Comparison of ENCODE assay signal across 8 cellular contexts in genomic region chr16:89217388-89218191, GRCh38. TPM values are rescaled to one million over a fixed set of nuclear protein-coding genes. Genes with fewer than 3 reads are reported as not detected.
A peak's percentile ranks its signal among the peaks of the same experiment; 100 is the strongest.
DNase-seq lines count a peak whose midpoint lies in the region; ATAC-seq, FAIRE-seq and TF ChIP-seq lines count a peak whose summit lies in the region.

Gene ZNF778 (plus strand): TSS chr16:89217703. CDS start chr16:89221128, 3,425 bp downstream.

- H3K79me2 ChIP-seq in fibroblast of lung (ENCODE audit: control insufficient read depth, insufficient read depth, low read length), result peaks cover 13% of the 10 kb centered on the region

- H3K36me3 ChIP-seq in Caco-2 (ENCODE audit: control insufficient read depth, insufficient read depth, low read length) (peaks cover 1% of the 10 kb centered on the region; the same call in 1 of the 2 replicates), fibroblast of lung (ENCODE audit: control insufficient read depth, insufficient read depth, low read length) (peaks cover 4% of the 10 kb centered on the region)

- no peaks in the 10 kb centered on the region for H3K9me3 ChIP-seq in Caco-2
- no peaks in the 10 kb centered on the region for H3K9me3 ChIP-seq in fibroblast of lung (ENCODE audit: control insufficient read depth, insufficient read depth, low read depth, low read length)

- POLR2A ChIA-PET in Caco-2 (lab: Charles Lee), result interaction anchor here (0.6 to 1.0 kb wide), 4 partner anchors 16 to 454 kb away, joined by 3 to 5 read pairs (median 4); partner anchors contain the start of gene APRT
- POLR2A ChIA-PET in naive thymus-derived CD8-positive, alpha-beta T cell (lab: Charles Lee), result interaction anchor here (0.7 to 2.1 kb wide), 18 partner anchors 10 to 656 kb away, joined by 3 to 10 read pairs (median 4); partner anchors contain the start of genes ACSF3, APRT, GALNS and TCF25

- CTCF ChIA-PET in Caco-2 (lab: Charles Lee), result interaction anchor here (0.6 to 1.7 kb wide), 11 partner anchors 16 to 480 kb away, joined by 3 to 10 read pairs (median 3); partner anchors contain the start of gene CDH15

- no peaks in the 10 kb centered on the region for H3K4me1 Mint-ChIP-seq in Caco-2 (ENCODE audit: low read depth, unreplicated experiment)
- H3K4me1 Mint-ChIP-seq in naive thymus-derived CD8-positive, alpha-beta T cell, result peaks cover 12 to 39% (median 26%) of the 10 kb centered on the region in 4 donors
- peaks cover 30% of the 10 kb centered on the region for H3K4me1 Mint-ChIP-seq in stimulated activated memory B cell treated with anti-CD40 and anti-IgM and Interleukin-4, amounts not matched to agents 10 μg/mL and 1 μg/mL and 100 μg/mL, for 72 hours

- peak within 1 kb of the TSS; percentile 95 for H3K4me2 ChIP-seq in fibroblast of lung (ENCODE audit: extremely low read depth, insufficient read depth, low read length)

- H3K9ac ChIP-seq in fibroblast of lung (ENCODE audit: insufficient read depth, low read length), result peak within 1 kb of the TSS; percentile 86

- DNase-seq in Caco-2 (peak; percentile 78 to 86), HT1080 (ENCODE audit: low read depth) (peak; percentile 82), RCC 7860 (ENCODE audit: low spot score) (peak; percentile 48), fibroblast of lung (ENCODE audit: low read depth in 2 of 2) (peak; percentile 80 to 85)
- peak; percentile 57 to 74 for DNase-seq in activated T-helper 1 cell treated with anti-CD3 and anti-CD28 coated beads, Interleukin-2, amount 50 U/mL, for 16 hours (ENCODE audit: low read depth in 1 of 2, low spot score in 1 of 2)
- DNase-seq in naive thymus-derived CD8-positive, alpha-beta T cell, result peak; percentile 72 to 89 (median 80)

- TF ChIP-seq CTCF in Caco-2 (IDR thresholded peaks at IDR 0.05; ENCODE audit: insufficient read depth in 1 of 2, low read depth in 1 of 2, low read length in 1 of 2, severe bottlenecking in 1 of 2, unreplicated experiment in 1 of 2) (no peak), fibroblast of lung (conservative IDR thresholded peaks at IDR 0.05 in 1 of 2, IDR thresholded peaks at IDR 0.05 in 1 of 2; ENCODE audit: low read depth in 1 of 2, low read length in 2 of 2) (no peak)

- no peaks in the 10 kb centered on the region for H3K27me3 Mint-ChIP-seq in Caco-2 (ENCODE audit: insufficient read depth, unreplicated experiment)
- no peaks in the 10 kb centered on the region for H3K27me3 Mint-ChIP-seq in naive thymus-derived CD8-positive, alpha-beta T cell
- H3K27me3 Mint-ChIP-seq in stimulated activated memory B cell treated with anti-CD40 and anti-IgM and Interleukin-4, amounts not matched to agents 10 μg/mL and 1 μg/mL and 100 μg/mL, for 72 hours, result no peaks in the 10 kb centered on the region

- H3K36me3 Mint-ChIP-seq in Caco-2 (ENCODE audit: insufficient read depth, unreplicated experiment), result peaks cover 22% of the 10 kb centered on the region
- H3K36me3 Mint-ChIP-seq in naive thymus-derived CD8-positive, alpha-beta T cell, result peaks cover 0 to 15% (median 2%) of the 10 kb centered on the region in 3 donors
- H3K36me3 Mint-ChIP-seq in stimulated activated memory B cell treated with anti-CD40 and anti-IgM and Interleukin-4, amounts not matched to agents 10 μg/mL and 1 μg/mL and 100 μg/mL, for 72 hours, result peaks cover 14% of the 10 kb centered on the region

- peak within 1 kb of the TSS; percentile 81 for H3K27ac Mint-ChIP-seq in Caco-2 (ENCODE audit: unreplicated experiment)
- peak within 1 kb of the TSS; percentile 84 to 96 (median 88) for H3K27ac Mint-ChIP-seq in naive thymus-derived CD8-positive, alpha-beta T cell
- H3K27ac Mint-ChIP-seq in stimulated activated memory B cell treated with anti-CD40 and anti-IgM and Interleukin-4, amounts not matched to agents 10 μg/mL and 1 μg/mL and 100 μg/mL, for 72 hours, result peak within 1 kb of the TSS; percentile 92

- peak within 1 kb of the TSS; percentile 71 for H3K4me3 ChIP-seq in Caco-2 (ENCODE audit: low read depth, low read length)
- H3K4me3 ChIP-seq in fibroblast of lung (replicated peaks in 1 of 4; ENCODE audit: control extremely low read depth in 1 of 4, insufficient read depth in 1 of 4, low read depth in 3 of 4, low read length in 4 of 4), result peak within 1 kb of the TSS; percentile 62 to 91 (median 84)

- FAIRE-seq in RCC 7860 (lab: Jason Lieb, UNC), result no peak

- H3K4me3 Mint-ChIP-seq in Caco-2 (ENCODE audit: unreplicated experiment), result peak within 1 kb of the TSS; percentile 89
- peak within 1 kb of the TSS; percentile 79 to 97 (median 87) for H3K4me3 Mint-ChIP-seq in naive thymus-derived CD8-positive, alpha-beta T cell
- peak within 1 kb of the TSS; percentile 97 for H3K4me3 Mint-ChIP-seq in stimulated activated memory B cell treated with anti-CD40 and anti-IgM and Interleukin-4, amounts not matched to agents 10 μg/mL and 1 μg/mL and 100 μg/mL, for 72 hours

- intact Hi-C loops in Caco-2 (cut with micrococcal nuclease; ENCODE audit: unreplicated experiment), result loop anchor here (2.0 kb wide), 4 partner anchors 17 to 401 kb away; partner anchors contain the start of gene SLC22A31

- no peaks in the 10 kb centered on the region for H3K4me1 ChIP-seq in Caco-2
- peaks cover 2% of the 10 kb centered on the region for H3K4me1 ChIP-seq in fibroblast of lung (ENCODE audit: control insufficient read depth, extremely low read depth, insufficient read depth, low read length)

- no peaks in the 10 kb centered on the region for H3K9me3 Mint-ChIP-seq in Caco-2 (ENCODE audit: unreplicated experiment)
- H3K9me3 Mint-ChIP-seq in naive thymus-derived CD8-positive, alpha-beta T cell, result no peaks in the 10 kb centered on the region
- H3K9me3 Mint-ChIP-seq in stimulated activated memory B cell treated with anti-CD40 and anti-IgM and Interleukin-4, amounts not matched to agents 10 μg/mL and 1 μg/mL and 100 μg/mL, for 72 hours, result no peaks in the 10 kb centered on the region

- H4K20me1 ChIP-seq in fibroblast of lung (ENCODE audit: control insufficient read depth, extremely low read depth, insufficient read depth, low read length), result no peaks in the 10 kb centered on the region

- peak; percentile 85 for ATAC-seq in GM19467 (IDR thresholded peaks at IDR 0.05; ENCODE audit: unreplicated experiment)
- ATAC-seq in naive thymus-derived CD8-positive, alpha-beta T cell, result peak; percentile 79 to 80
- peak; percentile 96 for ATAC-seq in stimulated activated memory B cell treated with anti-CD40 and anti-IgM and Interleukin-4, amounts not matched to agents 10 μg/mL and 1 μg/mL and 100 μg/mL, for 72 hours

- peak within 1 kb of the TSS; percentile 63 for H2AFZ ChIP-seq in fibroblast of lung (ENCODE audit: low read length)

- no peaks in the 10 kb centered on the region for H3K27me3 ChIP-seq in Caco-2 (replicated peaks; ENCODE audit: control insufficient read depth, insufficient read depth, low read length)
- no peaks in the 10 kb centered on the region for H3K27me3 ChIP-seq in fibroblast of lung (ENCODE audit: control insufficient read depth, insufficient read depth, low read length)

- H3K27ac ChIP-seq in fibroblast of lung (ENCODE audit: insufficient read depth, low read length), result peak within 1 kb of the TSS; percentile 91

- BruUV-seq in Caco-2 (replicated peaks; lab: Mats Ljungman, UMichigan), result no TSS peak

RNA-seq across cellular contexts. Expression of gene ZNF778, which starts in this region (rescaled TPM):
- total RNA-seq in Caco-2 (2022) (13.1 and 18.1 TPM in 2 replicates), fibroblast of lung (7.4 and 9.4 TPM in 2 replicates)
- 8.7 and 23.8 TPM in 2 replicates for total RNA-seq in HT1080 (2014; rRNA removed; shearing (Covaris generic))
- 4.7 and 5.4 TPM in 2 replicates for polyA plus RNA-seq in HT1080 (2015; cell fraction: cytosol; rRNA removed)
- 8.4 and 9.4 TPM in 2 replicates for polyA plus RNA-seq in HT1080 (2015; cell fraction: nucleus; rRNA removed)
- polyA plus RNA-seq in fibroblast of lung, result 4.3 and 4.9 TPM in 2 replicates
- 3.2 and 3.6 TPM in 2 replicates for polyA plus RNA-seq in fibroblast of lung (2012)
- 8.4 and 9.2 TPM in 2 replicates for polyA minus RNA-seq in fibroblast of lung (ENCODE audit: low replicate concordance)
- total RNA-seq in naive thymus-derived CD8-positive, alpha-beta T cell, result 10 to 100 TPM in 1 of 2 experiments, 1 to 10 TPM in 1; 8.7 to 11.0 TPM
- 1 to 10 TPM; 2.0 to 5.5 (median 2.9) TPM for polyA plus RNA-seq in naive thymus-derived CD8-positive, alpha-beta T cell

Comparison
In these comparisons a context has a peak if more than half of its experiments do, and no peak if none do; other contexts are left out.
1. Peak in every context shown above with its lines: DNase-seq, ATAC-seq, H3K4me3 ChIP-seq and H3K27ac ChIP-seq.